In the genomic region with DNA sequence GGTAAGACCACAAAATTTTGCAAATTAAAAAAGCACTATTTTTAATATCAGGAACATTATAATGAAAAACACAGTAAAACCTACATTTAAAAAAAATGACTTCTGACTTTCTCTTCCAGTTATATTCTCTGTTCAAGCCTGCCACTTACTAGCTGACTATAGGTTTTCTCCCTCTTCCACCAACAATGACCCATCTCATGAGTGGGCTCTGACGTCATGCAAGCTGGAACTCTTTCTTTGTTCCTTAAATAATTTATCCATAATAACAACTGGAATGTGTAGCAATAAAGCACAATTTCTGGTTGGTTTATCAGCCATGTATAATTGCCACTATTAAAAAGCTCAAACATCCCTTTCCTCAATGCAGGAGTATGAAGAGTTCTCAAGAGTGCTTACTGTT, we compare ENCODE assay signal across 34 cellular contexts.
"Had no signal": no experiment of that assay in that cellular context is flagged by ENCODE, and none has a peak within 500 bp of the region (broad histone marks: within the 10 kb centered on the region; RNA-seq: fewer than 3 reads in every experiment).

No MANE protein-coding gene starts in this region.

- H3K9me3 ChIP-seq: MG63 had no signal

- H3K4me3 ChIP-seq: MG63 had no signal

- H3K4me2 ChIP-seq: KMS-11 had no signal

- H3K27me3 ChIP-seq: MG63 had no signal

- H3K9ac ChIP-seq: KMS-11 had no signal

- H3K36me3 ChIP-seq: MG63 had no signal

- H3K27ac ChIP-seq: KMS-11 had no signal

- DNase-seq: Karpas-422, Kasumi-1, MG63, MM.1S, MV-4-11, NCI-H1048, NCI-H1092, NCI-H1092 treated with DMSO at 0.1 percent for 48 hours, NCI-H1105, NCI-H1105 treated with DMSO at 0.1 percent for 48 hours, NCI-H1417, NCI-H1417 treated with DMSO at 0.1 percent for 48 hours, NCI-H1436, NCI-H1436 treated with DMSO at 0.1 percent for 48 hours, NCI-H146, NCI-H1694, NCI-H1694 treated with DMSO at 0.1 percent for 48 hours, NCI-H187, NCI-H187 treated with DMSO at 0.1 percent for 48 hours, NCI-H1930, NCI-H2029, NCI-H2029 treated with DMSO at 0.1 percent for 48 hours, NCI-H2081, NCI-H2081 treated with DMSO at 0.1 percent for 48 hours, NCI-H2107, NCI-H2171, NCI-H2171 treated with DMSO at 0.1 percent for 48 hours, NCI-H2227 treated with DMSO at 0.1 percent for 48 hours, NCI-H226, NCI-H345, NCI-H446, NCI-H446 treated with DMSO at 0.1 percent for 48 hours, NCI-H510A had no signal
